Comparison of ENCODE assay signal across 8 cellular contexts in genomic region chr10:96043157-96043894, GRCh38. TPM values are rescaled to one million over a fixed set of nuclear protein-coding genes. Genes with fewer than 3 reads are reported as not detected.
A peak's percentile ranks its signal among the peaks of the same experiment; 100 is the strongest.
DNase-seq lines count a peak whose midpoint lies in the region; ATAC-seq and TF ChIP-seq lines count a peak whose summit lies in the region.

A gene with protein sequence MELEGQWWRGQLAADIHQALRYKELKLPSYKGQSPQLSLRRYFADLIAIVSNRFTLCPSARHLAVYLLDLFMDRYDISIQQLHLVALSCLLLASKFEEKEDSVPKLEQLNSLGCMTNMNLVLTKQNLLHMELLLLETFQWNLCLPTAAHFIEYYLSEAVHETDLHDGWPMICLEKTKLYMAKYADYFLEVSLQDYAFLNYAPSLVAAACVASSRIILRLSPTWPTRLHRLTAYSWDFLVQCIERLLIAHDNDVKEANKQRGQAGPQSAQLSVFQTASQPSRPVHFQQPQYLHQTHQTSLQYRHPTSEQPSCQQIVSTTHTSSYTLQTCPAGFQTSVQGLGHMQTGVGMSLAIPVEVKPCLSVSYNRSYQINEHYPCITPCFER (plus strand): TSS chr10:96043583. CDS start chr10:96044394, 811 bp downstream.

- H3K27me3 ChIP-seq in BLaER1 (no peaks in the 10 kb centered on the region), duodenal mucosa (ENCODE audit: control insufficient read depth in 1 of 2, insufficient read depth in 2 of 2, low read length in 2 of 2) (no peaks in the 10 kb centered on the region)

- DNase-seq in GM19238 (ENCODE audit: insufficient read length, low spot score) (peak; percentile 93), NCI-H69 (lab: John Stamatoyannopoulos, UW) (peak; percentile 91), lower leg skin (ENCODE audit: low spot score in 2 of 2) (peak; percentile 69 to 96)
- DNase-seq in activated CD4-positive, alpha-beta T cell treated with anti-CD3 and anti-CD28 coated beads, Interleukin-2, amount 50 U/mL, for 4 hours = peak; percentile 72 to 76
- DNase-seq in stimulated activated CD4-positive, alpha-beta T cell treated with anti-CD3 and anti-CD28 coated beads, Interleukin-4, amount 100 ng/mL, for 24 hours = peak; percentile 81

- ATAC-seq in HG03432 (IDR thresholded peaks at IDR 0.05; ENCODE audit: unreplicated experiment) = peak; percentile 92

- H4K20me1 ChIP-seq in BLaER1 = peaks cover 43% of the 10 kb centered on the region

- H3K27ac ChIP-seq in BLaER1 (peak within 1 kb of the TSS; percentile 99), duodenal mucosa (ENCODE audit: low read depth, low read length) (peak within 1 kb of the TSS; percentile 71)

- H3K4me3 ChIP-seq in BLaER1 = peak within 1 kb of the TSS; percentile 97
- H3K4me3 ChIP-seq in duodenal mucosa (ENCODE audit: low read depth in 1 of 2, low read length in 2 of 2) = peak within 1 kb of the TSS; percentile 77 to 80
- peak within 1 kb of the TSS; percentile 58 for H3K4me3 ChIP-seq in lower leg skin (ENCODE audit: low read depth, poor library complexity, severe bottlenecking)

- peak within 1 kb of the TSS; percentile 94 for H3K4me2 ChIP-seq in BLaER1

- no peak for TF ChIP-seq POLR2A in lower leg skin (IDR thresholded peaks at IDR 0.05)

- intact Hi-C loops in lower leg skin (cut with DNase I; ENCODE audit: low total_unique reads) = no loop called here

- H3K9me3 ChIP-seq in BLaER1 (no peaks in the 10 kb centered on the region), duodenal mucosa (ENCODE audit: control insufficient read depth in 1 of 2, low read length in 2 of 2) (no peaks in the 10 kb centered on the region)

- no peak for TF ChIP-seq CTCF in lower leg skin (IDR thresholded peaks at IDR 0.05)

- H3K4me1 ChIP-seq in BLaER1 = peaks cover 40% of the 10 kb centered on the region
- peaks cover 16 to 26% of the 10 kb centered on the region in 2 donors for H3K4me1 ChIP-seq in duodenal mucosa (ENCODE audit: control insufficient read depth in 1 of 2, insufficient read depth in 2 of 2, low read length in 2 of 2)

- peak within 1 kb of the TSS; percentile 99 for H3K9ac ChIP-seq in BLaER1
- peak within 1 kb of the TSS; percentile 77 to 78 for H3K9ac ChIP-seq in duodenal mucosa (ENCODE audit: low read depth in 1 of 2, low read length in 2 of 2)

- H3K36me3 ChIP-seq in BLaER1 (peaks cover 30% of the 10 kb centered on the region), duodenal mucosa (ENCODE audit: control insufficient read depth in 1 of 2, insufficient read depth in 2 of 2, low read length in 2 of 2) (no peaks in the 10 kb centered on the region)

- WGBS in lower leg skin, 2 donors = 1% methylated on average over 27 to 85 of the region's 87 CpGs

RNA-seq across cellular contexts. Expression of the gene that starts here (rescaled TPM):
- 1 to 10 TPM; 2.1 to 3.6 (median 3.0) TPM for total RNA-seq in lower leg skin

Comparison
In these comparisons a context has a peak if more than half of its experiments do, and no peak if none do; other contexts are left out.
1. Peak in every context shown above with its lines: DNase-seq, ATAC-seq, H3K4me3 ChIP-seq and H3K27ac ChIP-seq.